31 cellular contexts compared by ENCODE assay signal in genomic region chr4:78347527-78347926, GRCh38.
DNase-seq lines count a peak whose midpoint lies in the region; FAIRE-seq and TF ChIP-seq lines count a peak whose summit lies in the region.
"Had no signal": no experiment of that assay in that cellular context is flagged by ENCODE, and none has a peak within 500 bp of the region (broad histone marks: within the 10 kb centered on the region; RNA-seq: fewer than 3 reads in every experiment).

No MANE protein-coding gene starts in this region.

- H4K91ac ChIP-seq in H1 (replicated peaks; ENCODE audit: insufficient read length, low read length): no peak overlapping the region

- H3K23ac ChIP-seq in H1 (ENCODE audit: insufficient read length): no peak overlapping the region

- DNase-seq in H1 (ENCODE audit: low read depth in 1 of 2, low spot score in 2 of 2) (no peak), AG20443 (ENCODE audit: low spot score) (no peak), NCI-H1092 treated with DMSO at 0.1 percent for 48 hours (lab: John Stamatoyannopoulos, UW) (no peak)
- DNase-seq: 8988T; ACHN; AML-193; BE2C; C1 segment of cervical spinal cord; Caco-2; Calu3; CD4-positive, alpha-beta memory T cell; CD4-positive, alpha-beta T cell; CD4-positive, CD25-positive, alpha-beta regulatory T cell; CD8-positive, alpha-beta memory T cell; CD8-positive, alpha-beta T cell; COR-L47; DMS 273 treated with DMSO at 0.1 percent for 48 hours; DMS153; DMS53; DMS79; DMS79 treated with DMSO at 0.1 percent for 48 hours; DND-41; EL had no signal

- H3K9ac ChIP-seq in H1 (replicated peaks in 1 of 4; ENCODE audit: extremely low read depth in 1 of 4, low read depth in 3 of 4, low read length in 3 of 4): no peak overlapping the region
- H3K9ac ChIP-seq: BLaER1; BLaER1 treated with 17β-estradiol and CSF1 and Interleukin-3, amounts not matched to agents 10 nM and 100 nM had no signal

- no peaks in the 10 kb centered on the region for H3K23me2 ChIP-seq in H1 (ENCODE audit: low read depth, low read length)

- H2BK20ac ChIP-seq in H1 (ENCODE audit: low read length): no peak overlapping the region

- H3K4me2 ChIP-seq in H1 (ENCODE audit: insufficient read depth in 1 of 2, low read depth in 2 of 2, low read length in 2 of 2): no peak overlapping the region
- H3K4me2 ChIP-seq: A549 had no signal

- H2BK12ac ChIP-seq in H1 (ENCODE audit: low read depth, low read length): no peak overlapping the region

- H4K8ac ChIP-seq in H1 (ENCODE audit: extremely low read depth, insufficient read depth, low read length): no peak overlapping the region

- no peaks in the 10 kb centered on the region for H3K9me3 ChIP-seq in HEK293 (ENCODE audit: control insufficient read depth, insufficient read depth, low read depth, low read length)
- no peaks in the 10 kb centered on the region for H3K9me3 ChIP-seq in H1 (ENCODE audit: insufficient read depth in 2 of 2, low read depth in 1 of 2, low read length in 1 of 2)
- H3K9me3 ChIP-seq: A549, BE2C, BLaER1, Caco-2 had no signal

- TF ChIP-seq POLR2A in H1 (IDR thresholded peaks at IDR 0.05; ENCODE audit: control extremely low read depth in 1 of 2, low read depth in 2 of 2, low read length in 2 of 2): no peak

- peak overlapping the region; percentile 30 for H3K56ac ChIP-seq in H1 (replicated peaks; ENCODE audit: insufficient read length, low read depth, low read length)

- no peak overlapping the region for H2BK15ac ChIP-seq in H1 (ENCODE audit: low read length)

- TF ChIP-seq CTCF in HEK293 (tag by site-specific recombination; IDR thresholded peaks at IDR 0.05) (no peak), H1 (IDR thresholded peaks at IDR 0.05; ENCODE audit: control extremely low read depth in 1 of 3, insufficient read depth in 1 of 3, low read depth in 1 of 3, low read length in 3 of 3) (no peak)

- TF ChIP-seq EP300 in H1 (IDR thresholded peaks at IDR 0.05; ENCODE audit: borderline replicate concordance in 1 of 2, low read depth in 2 of 2, low read length in 2 of 2): no peak

- CTCF ChIA-PET in HEK293 (lab: Yijun Ruan, JAX): no interaction called here
- CTCF ChIA-PET in H1 (lab: Charles Lee; ENCODE audit: partially characterized antibody): interaction anchor here (1.1 to 3.9 kb wide), 2 partner anchors 14 to 26 kb away, joined by 3 to 18 read pairs; no protein-coding TSS in a partner anchor

- TF ChIP-seq RAD21 in H1 (IDR thresholded peaks at IDR 0.05 in 1 of 2, conservative IDR thresholded peaks at IDR 0.05 in 1 of 2; ENCODE audit: low read depth in 2 of 2, low read length in 2 of 2): no peak

- H3K27me3 ChIP-seq in H1 (replicated peaks in 1 of 4; ENCODE audit: control insufficient read depth in 3 of 4, extremely low read depth in 1 of 4, insufficient read depth in 3 of 4, low read length in 3 of 4): no peaks in the 10 kb centered on the region
- H3K27me3 ChIP-seq: BE2C; BLaER1; BLaER1 treated with 17β-estradiol and CSF1 and Interleukin-3, amounts not matched to agents 10 nM and 100 nM had no signal

- no peak overlapping the region; the same call in 1 of the 2 replicates for H3K18ac ChIP-seq in H1 (ENCODE audit: extremely low read depth, low read length)

- no peaks in the 10 kb centered on the region for H3K79me2 ChIP-seq in H1 (ENCODE audit: control insufficient read depth in 1 of 2, insufficient read depth in 2 of 2, low read length in 2 of 2)

- no peak overlapping the region for H2AK5ac ChIP-seq in H1 (ENCODE audit: low read depth, low read length)

- no peak overlapping the region for H2BK5ac ChIP-seq in H1 (ENCODE audit: low read depth, low read length)

- H3K4me1 ChIP-seq in HEK293 (ENCODE audit: control insufficient read depth, insufficient read depth, low read length): no peaks in the 10 kb centered on the region
- H3K4me1 ChIP-seq in H1 (replicated peaks in 1 of 4; ENCODE audit: control insufficient read depth in 3 of 4, insufficient read depth in 4 of 4, low read length in 3 of 4): no peaks in the 10 kb centered on the region
- H3K4me1 ChIP-seq: A549, Caco-2 had no signal

- no peak overlapping the region for H3K4me3 ChIP-seq in HEK293 (ENCODE audit: low read depth, low read length)
- H3K4me3 ChIP-seq in H1 (ENCODE audit: extremely low read depth in 1 of 4, insufficient read depth in 2 of 4, low read depth in 3 of 4, low read length in 4 of 4): no peak overlapping the region
- H3K4me3 ChIP-seq: A549; BLaER1; BLaER1 treated with 17β-estradiol and CSF1 and Interleukin-3, amounts not matched to agents 10 nM and 100 nM had no signal

- no peaks in the 10 kb centered on the region for H3K79me1 ChIP-seq in H1 (ENCODE audit: low read depth, low read length)

- H2BK120ac ChIP-seq in H1 (replicated peaks; ENCODE audit: low read depth, low read length): no peak overlapping the region

- H4K5ac ChIP-seq in H1 (ENCODE audit: insufficient read length, low read depth, low read length): no peak overlapping the region

- peak overlapping the region; percentile 14 for H3K4ac ChIP-seq in H1 (replicated peaks; ENCODE audit: insufficient read length, low read depth, low read length)

- H3K14ac ChIP-seq in H1 (ENCODE audit: insufficient read length): no peak overlapping the region

- peaks cover 0 to 4% of the 10 kb centered on the region in 2 experiments for H4K20me1 ChIP-seq in H1 (replicated peaks in 1 of 2; ENCODE audit: control insufficient read depth in 1 of 2, insufficient read depth in 2 of 2, low read length in 2 of 2)
- H4K20me1 ChIP-seq: BLaER1; BLaER1 treated with 17β-estradiol and CSF1 and Interleukin-3, amounts not matched to agents 10 nM and 100 nM had no signal

- H3K36me3 ChIP-seq in HEK293 (ENCODE audit: control insufficient read depth in 2 of 2, insufficient read depth in 1 of 2, low read length in 2 of 2): no peaks in the 10 kb centered on the region
- peaks cover 0 to 19% (median 7%) of the 10 kb centered on the region in 4 experiments; a peak in 3 of 8 replicates for H3K36me3 ChIP-seq in H1 (ENCODE audit: control insufficient read depth in 2 of 4, insufficient read depth in 4 of 4, low read length in 3 of 4)
- H3K36me3 ChIP-seq: BE2C; BLaER1; BLaER1 treated with 17β-estradiol and CSF1 and Interleukin-3, amounts not matched to agents 10 nM and 100 nM had no signal

- H2AFZ ChIP-seq in H1 (ENCODE audit: low read length): no peak overlapping the region

- WGBS in H1 (ENCODE audit: extremely low coverage in 1 of 2, insufficient coverage in 1 of 2, insufficient read length in 1 of 2, insufficient replicate concordance in 2 of 2, low coverage in 1 of 2, low lambda C conversion rate in 2 of 2, missing lambda C conversion rate in 1 of 2), 2 experiments: 87% methylated on average over 3 of the region's 3 CpGs; no CpG with 5 or more reads in 1 of the 2 experiments

- POLR2A ChIA-PET in HEK293 (lab: Yijun Ruan, JAX) (no interaction called here), H1 (lab: Charles Lee; ENCODE audit: partially characterized antibody) (interaction anchor here (1.8 to 4.7 kb wide), 3 partner anchors 7 to 15 kb away, joined by 7 to 25 read pairs (median 7); no protein-coding TSS in a partner anchor)

- FAIRE-seq in H1 (lab: Jason Lieb, UNC): no peak
- FAIRE-seq: A204.1, A549, D721Med had no signal

- H3K27ac ChIP-seq in HEK293 (ENCODE audit: extremely low read depth, low read depth, low read length) (no peak overlapping the region), H1 (ENCODE audit: low read depth, low read length) (no peak overlapping the region)
- H3K27ac ChIP-seq: 22Rv1; A549; BLaER1; BLaER1 treated with 17β-estradiol and CSF1 and Interleukin-3, amounts not matched to agents 10 nM and 100 nM; C4-2B had no signal

TF ChIP-seq in HEK293, 187 proteins besides CTCF, POLR2A, EP300 and RAD21 (continues in another document):
- TF ChIP-seq ZNF768 (tag by site-specific recombination; IDR thresholded peaks at IDR 0.05) (no peak), ZBTB8A (tag by site-specific recombination; IDR thresholded peaks at IDR 0.05) (no peak), ZNF394 (tag by site-specific recombination; IDR thresholded peaks at IDR 0.05; ENCODE audit: borderline replicate concordance) (no peak), ZNF585B (tag by site-specific recombination; IDR thresholded peaks at IDR 0.05) (no peak), SCRT1 (tag by site-specific recombination; IDR thresholded peaks at IDR 0.05; ENCODE audit: borderline replicate concordance) (peak; percentile 69), SCRT2 (tag by site-specific recombination; IDR thresholded peaks at IDR 0.05) (peak; percentile 75), ZNF26 (tag by site-specific recombination; IDR thresholded peaks at IDR 0.05) (no peak)

TF ChIP-seq in H1, 55 proteins besides CTCF, POLR2A, EP300 and RAD21:
- no peak for TF ChIP-seq RNF2 (IDR thresholded peaks at IDR 0.05; ENCODE audit: borderline replicate concordance, low read depth, low read length, missing control alignments, poor library complexity, severe bottlenecking)
- TF ChIP-seq SAP30 (IDR thresholded peaks at IDR 0.05; ENCODE audit: insufficient read depth, insufficient replicate concordance, low read length): no peak
- no peak for TF ChIP-seq CBX8 (IDR thresholded peaks at IDR 0.05; ENCODE audit: borderline replicate concordance, low read depth, low read length)
- TF ChIP-seq MAX (IDR thresholded peaks at IDR 0.05): no peak
- TF ChIP-seq SUZ12 (IDR thresholded peaks at IDR 0.05; ENCODE audit: low read length): no peak
- no peak for TF ChIP-seq CHD1 (IDR thresholded peaks at IDR 0.05; ENCODE audit: low read depth, low read length)
- TF ChIP-seq EGR1 (IDR thresholded peaks at IDR 0.05; ENCODE audit: borderline replicate concordance, low read depth, low read length): no peak
- no peak for TF ChIP-seq SP1 (IDR thresholded peaks at IDR 0.05; ENCODE audit: low read depth, low read length)
- TF ChIP-seq KDM4A (IDR thresholded peaks at IDR 0.05; ENCODE audit: low read depth, low read length, severe bottlenecking): no peak
- TF ChIP-seq TCF12 (IDR thresholded peaks at IDR 0.05; ENCODE audit: low read depth, low read length): no peak
- TF ChIP-seq SIX5 (IDR thresholded peaks at IDR 0.05; ENCODE audit: low read depth, low read length): no peak
- TF ChIP-seq NRF1 (IDR thresholded peaks at IDR 0.05; ENCODE audit: low read depth, low read length): no peak
- no peak for TF ChIP-seq POLR2AphosphoS5 (IDR thresholded peaks at IDR 0.05; ENCODE audit: low read depth, low read length)
- TF ChIP-seq SIRT6 (IDR thresholded peaks at IDR 0.05; ENCODE audit: low read length): no peak
- TF ChIP-seq BACH1 (IDR thresholded peaks at IDR 0.05; ENCODE audit: low read length): no peak
- TF ChIP-seq ZNF274 (IDR thresholded peaks at IDR 0.05; ENCODE audit: borderline replicate concordance, extremely low read depth, low read length): no peak
- TF ChIP-seq HDAC6 (IDR thresholded peaks at IDR 0.05; ENCODE audit: low read depth, low read length): no peak
